In genomic region chr9:87535817-87536539, GRCh38 we compare ENCODE assay signal across 10 cellular contexts. TPM values are rescaled to one million over a fixed set of nuclear protein-coding genes. Genes with fewer than 3 reads are reported as not detected.
DNase-seq lines count a peak whose midpoint lies in the region; ATAC-seq lines count a peak whose summit lies in the region.
"Had no signal": no experiment of that assay in that cellular context is flagged by ENCODE, and none has a peak within 500 bp of the region (broad histone marks: within the 10 kb centered on the region; RNA-seq: fewer than 3 reads in every experiment).

No MANE protein-coding gene starts in this region.

- H3K27ac Mint-ChIP-seq in activated T-helper 1 cell treated with anti-CD3 and anti-CD28 coated beads, Interleukin-12 subunit alpha, Interleukin-12 subunit beta, Interleukin-2, Interleukin-4 antibody, amounts not matched to agents 30 ng/mL and 10 ng/mL and 1 ng/mL, durations not matched to agents 14 hours and 24 hours and 36 hours: peak overlapping the region; percentile 88
- H3K27ac Mint-ChIP-seq: IgD-negative memory B cell had no signal

- H3K4me3 Mint-ChIP-seq in activated T-helper 1 cell treated with anti-CD3 and anti-CD28 coated beads, Interleukin-12 subunit alpha, Interleukin-12 subunit beta, Interleukin-2, Interleukin-4 antibody, amounts not matched to agents 30 ng/mL and 10 ng/mL and 1 ng/mL, durations not matched to agents 14 hours and 24 hours and 36 hours: no peak overlapping the region
- H3K4me3 Mint-ChIP-seq: IgD-negative memory B cell had no signal

- intact Hi-C loops in activated T-helper 1 cell treated with anti-CD3 and anti-CD28 coated beads, Interleukin-12 subunit alpha, Interleukin-12 subunit beta, Interleukin-2, Interleukin-4 antibody, amounts not matched to agents 30 ng/mL and 10 ng/mL and 1 ng/mL, durations not matched to agents 14 hours and 24 hours and 36 hours (cut with micrococcal nuclease): loop anchor here (1.0 to 10.0 kb wide), 5 partner anchors 36 to 1184 kb away; partner anchors contain the start of gene TUT7

- DNase-seq in stimulated activated CD4-positive, alpha-beta T cell treated with anti-CD3 and anti-CD28 coated beads, Interleukin-15, amount 100 ng/mL, for 48 hours (ENCODE audit: low read depth in 2 of 2): peak; percentile 7 to 33
- no peak for DNase-seq in stimulated activated CD4-positive, alpha-beta T cell treated with anti-CD3 and anti-CD28 coated beads, Interleukin-4, amount 100 ng/mL, for 4 hours
- peak; percentile 1 for DNase-seq in activated T-helper 1 cell treated with anti-CD3 and anti-CD28 coated beads, Interleukin-12 subunit alpha, Interleukin-12 subunit beta, Interleukin-2, Interleukin-4 antibody, amounts not matched to agents 30 ng/mL and 10 ng/mL and 1 ng/mL, durations not matched to agents 14 hours and 24 hours and 36 hours (ENCODE audit: low spot score)
- DNase-seq in NCI-H2196 treated with DMSO at 0.1 percent for 48 hours (lab: John Stamatoyannopoulos, UW; ENCODE audit: unreplicated experiment): no peak
- DNase-seq in pons (ENCODE audit: low spot score): no peak
- DNase-seq in cerebellar nuclear complex (lab: John Stamatoyannopoulos, UW): no peak
- no peak for DNase-seq in HCEC 1CT
- DNase-seq: tibial artery had no signal

- H3K27me3 Mint-ChIP-seq in activated T-helper 1 cell treated with anti-CD3 and anti-CD28 coated beads, Interleukin-12 subunit alpha, Interleukin-12 subunit beta, Interleukin-2, Interleukin-4 antibody, amounts not matched to agents 30 ng/mL and 10 ng/mL and 1 ng/mL, durations not matched to agents 14 hours and 24 hours and 36 hours (ENCODE audit: insufficient read depth): no peaks in the 10 kb centered on the region
- H3K27me3 Mint-ChIP-seq: IgD-negative memory B cell had no signal

- H3K36me3 Mint-ChIP-seq in activated T-helper 1 cell treated with anti-CD3 and anti-CD28 coated beads, Interleukin-12 subunit alpha, Interleukin-12 subunit beta, Interleukin-2, Interleukin-4 antibody, amounts not matched to agents 30 ng/mL and 10 ng/mL and 1 ng/mL, durations not matched to agents 14 hours and 24 hours and 36 hours (ENCODE audit: low read depth): no peaks in the 10 kb centered on the region
- H3K36me3 Mint-ChIP-seq: IgD-negative memory B cell had no signal

- peaks cover 6% of the 10 kb centered on the region for H3K4me1 Mint-ChIP-seq in activated T-helper 1 cell treated with anti-CD3 and anti-CD28 coated beads, Interleukin-12 subunit alpha, Interleukin-12 subunit beta, Interleukin-2, Interleukin-4 antibody, amounts not matched to agents 30 ng/mL and 10 ng/mL and 1 ng/mL, durations not matched to agents 14 hours and 24 hours and 36 hours (ENCODE audit: low read depth)

- ATAC-seq in HG02938 (IDR thresholded peaks at IDR 0.05; ENCODE audit: unreplicated experiment): peak; percentile 76

- no peaks in the 10 kb centered on the region for H3K9me3 Mint-ChIP-seq in activated T-helper 1 cell treated with anti-CD3 and anti-CD28 coated beads, Interleukin-12 subunit alpha, Interleukin-12 subunit beta, Interleukin-2, Interleukin-4 antibody, amounts not matched to agents 30 ng/mL and 10 ng/mL and 1 ng/mL, durations not matched to agents 14 hours and 24 hours and 36 hours
- H3K9me3 Mint-ChIP-seq: IgD-negative memory B cell had no signal

RNA-seq across cellular contexts. Expression of gene DAPK1, which starts 38.3 kb away (rescaled TPM):
- total RNA-seq in activated T-helper 1 cell treated with anti-CD3 and anti-CD28 coated beads, Interleukin-12 subunit alpha, Interleukin-12 subunit beta, Interleukin-2, Interleukin-4 antibody, amounts not matched to agents 30 ng/mL and 10 ng/mL and 1 ng/mL, durations not matched to agents 14 hours and 24 hours and 36 hours: 2.0 and 2.8 TPM in 2 replicates

Comparison
In these comparisons a context has a peak if more than half of its experiments do, and no peak if none do; other contexts are left out.
1. DNase-seq: peak in stimulated activated CD4-positive, alpha-beta T cell treated with anti-CD3 and anti-CD28 coated beads, Interleukin-15, amount 100 ng/mL, for 48 hours (2 of 2) and activated T-helper 1 cell treated with anti-CD3 and anti-CD28 coated beads, Interleukin-12 subunit alpha, Interleukin-12 subunit beta, Interleukin-2, Interleukin-4 antibody, amounts not matched to agents 30 ng/mL and 10 ng/mL and 1 ng/mL, durations not matched to agents 14 hours and 24 hours and 36 hours (single experiment); none in stimulated activated CD4-positive, alpha-beta T cell treated with anti-CD3 and anti-CD28 coated beads, Interleukin-4, amount 100 ng/mL, for 4 hours (0 of 2), NCI-H2196 treated with DMSO at 0.1 percent for 48 hours (single experiment), pons (single experiment), cerebellar nuclear complex (0 of 2) and HCEC 1CT (single experiment).